Comparison of ENCODE assay signal across 8 cellular contexts in genomic region chr17:74212913-74213791, GRCh38. TPM values are rescaled to one million over a fixed set of nuclear protein-coding genes. Genes with fewer than 3 reads are reported as not detected.
A peak's percentile ranks its signal among the peaks of the same experiment; 100 is the strongest.
DNase-seq lines count a peak whose midpoint lies in the region; ATAC-seq and TF ChIP-seq lines count a peak whose summit lies in the region.

TTYH2 (plus strand) TSS chr17:74213571; CDS start chr17:74213588, 17 bp downstream.

- peaks cover 26% of the 10 kb centered on the region for H3F3A ChIP-seq in smooth muscle cell (ENCODE audit: low read depth)

- H3K4me2 ChIP-seq in smooth muscle cell, result peak within 1 kb of the TSS; percentile 96

- no peak for TF ChIP-seq POLR2A in breast epithelium (IDR thresholded peaks at IDR 0.05)

- H3K79me2 ChIP-seq in smooth muscle cell (ENCODE audit: low read depth), result no peaks in the 10 kb centered on the region

- H3K36me3 ChIP-seq in breast epithelium, result no peaks in the 10 kb centered on the region
- no peaks in the 10 kb centered on the region for H3K36me3 ChIP-seq in smooth muscle cell (ENCODE audit: low read depth)

- peaks cover 45% of the 10 kb centered on the region for H4K20me1 ChIP-seq in smooth muscle cell (ENCODE audit: low read depth)

- intact Hi-C loops in breast epithelium (cut with DNase I; ENCODE audit: low total_unique reads), result no loop called here

- DNase-seq in A172 (ENCODE audit: low spot score) (peak; percentile 78), NCI-H2171 treated with DMSO at 0.1 percent for 48 hours (lab: John Stamatoyannopoulos, UW) (peak; percentile 87), breast epithelium (ENCODE audit: low spot score in 2 of 2) (peak; percentile 82 to 85), iPS-NIHi7 (ENCODE audit: extremely low spot score) (peak; percentile 79), smooth muscle cell (lab: John Stamatoyannopoulos, UW; ENCODE audit: unreplicated experiment) (peak; percentile 71)

- H3K9ac ChIP-seq in smooth muscle cell (ENCODE audit: low read depth), result peak within 1 kb of the TSS; percentile 8

- H3K4me3 ChIP-seq in breast epithelium (peak within 1 kb of the TSS; percentile 45 to 75 (median 62)), smooth muscle cell (peak within 1 kb of the TSS; percentile 67)

- peak within 1 kb of the TSS; percentile 34 for H2AFZ ChIP-seq in smooth muscle cell (ENCODE audit: low read depth)

- ATAC-seq in GM18520 (IDR thresholded peaks at IDR 0.05; ENCODE audit: unreplicated experiment) (peak; percentile 31), HG03045 (IDR thresholded peaks at IDR 0.05; ENCODE audit: unreplicated experiment) (peak; percentile 67)

- H3K9me3 ChIP-seq in breast epithelium (no peaks in the 10 kb centered on the region), smooth muscle cell (replicated peaks; ENCODE audit: low read depth) (no peaks in the 10 kb centered on the region)

- H3K4me1 ChIP-seq in breast epithelium, result peaks cover 4 to 17% of the 10 kb centered on the region in 2 donors
- H3K4me1 ChIP-seq in smooth muscle cell (ENCODE audit: low read depth), result peaks cover 27% of the 10 kb centered on the region

- 2% methylated on average over 53 of the region's 62 CpGs for WGBS in smooth muscle cell (ENCODE audit: low lambda C conversion rate)

- TF ChIP-seq CTCF in VCaP (conservative IDR thresholded peaks at IDR 0.05) (0 out of 2 replicates have a peak, but pooled peaks have one; percentile 7), breast epithelium (IDR thresholded peaks at IDR 0.05) (peak in 2 of 3 donors; percentile 29 to 31), smooth muscle cell (IDR thresholded peaks at IDR 0.05; ENCODE audit: borderline replicate concordance, insufficient read depth, poor library complexity, severe bottlenecking) (peak; percentile 30)

- no peaks in the 10 kb centered on the region for H3K27me3 ChIP-seq in breast epithelium
- H3K27me3 ChIP-seq in smooth muscle cell (ENCODE audit: low read depth), result no peaks in the 10 kb centered on the region

- H3K27ac ChIP-seq in VCaP, result peak within 1 kb of the TSS; percentile 62
- peak within 1 kb of the TSS; percentile 78 to 82 for H3K27ac ChIP-seq in breast epithelium
- H3K27ac ChIP-seq in smooth muscle cell (ENCODE audit: low read depth), result no peak within 1 kb of the TSS

RNA-seq across cellular contexts. Expression of gene TTYH2, which starts in this region (rescaled TPM):
- total RNA-seq in A172 (2014; rRNA removed; shearing (Covaris generic)), result 0.72 and 1.3 TPM in 2 replicates
- total RNA-seq in breast epithelium (1 to 10 TPM; 4.2 to 5.9 (median 5.6) TPM), smooth muscle cell (0.94 and 1.6 TPM in 2 replicates)
- 1.3 and 1.9 TPM in 2 replicates for polyA plus RNA-seq in smooth muscle cell
